In the genomic region with DNA sequence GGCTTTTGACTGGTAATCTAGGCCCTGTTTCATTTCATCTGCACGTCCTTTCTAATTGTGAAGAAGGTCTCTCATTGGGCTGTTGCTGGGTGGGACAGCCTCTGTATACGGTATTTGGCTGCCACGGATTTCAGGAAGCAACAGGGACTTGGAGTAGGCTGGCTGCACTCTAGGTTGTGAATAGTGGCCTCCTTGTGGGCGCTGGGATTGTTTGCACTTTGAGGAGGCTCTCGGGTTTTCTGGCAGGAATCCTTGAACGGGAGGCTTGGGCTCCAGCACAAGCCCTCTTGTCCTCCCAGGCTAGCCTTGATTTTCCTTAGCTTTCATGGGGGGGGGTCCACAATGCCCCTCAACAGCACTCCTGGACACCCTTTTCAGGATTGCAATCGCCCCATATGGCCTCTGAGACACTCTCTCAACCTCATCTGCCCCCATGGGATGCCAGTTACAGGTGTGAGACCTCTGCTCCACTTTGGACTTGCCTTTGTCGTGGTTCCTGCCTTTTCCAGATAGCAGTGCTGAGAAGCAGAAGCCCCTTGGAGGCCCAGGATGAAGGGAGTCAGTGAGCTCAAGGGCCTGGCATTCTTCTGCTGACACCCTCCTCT, we compare ENCODE assay signal across 11 cellular contexts.
"Had no signal": no experiment of that assay in that cellular context is flagged by ENCODE, and none has a peak within 500 bp of the region (broad histone marks: within the 10 kb centered on the region; RNA-seq: fewer than 3 reads in every experiment).

No MANE protein-coding gene starts in this region.

- H3K4me1 ChIP-seq: foreskin keratinocyte, thyroid gland, uterus had no signal

- H3K4me3 ChIP-seq: cardiac muscle cell, ovary, thyroid gland, uterus had no signal

- FAIRE-seq: kidney had no signal

- H3K4me1 Mint-ChIP-seq: activated CD4-positive, alpha-beta T cell treated with anti-CD3 and anti-CD28 coated beads for 36 hours; activated naive CD4-positive, alpha-beta T cell treated with anti-CD3 and anti-CD28 coated beads, Interleukin-2, amount 10 ng/mL, durations not matched to agents 7 days and 5 days; neural crest cell had no signal

- DNase-seq: activated CD4-positive, alpha-beta T cell treated with anti-CD3 and anti-CD28 coated beads for 36 hours; activated naive CD4-positive, alpha-beta T cell treated with anti-CD3 and anti-CD28 coated beads, Interleukin-2, amount 10 ng/mL, durations not matched to agents 7 days and 5 days; foreskin keratinocyte; ovary; stimulated activated CD4-positive, alpha-beta T cell treated with anti-CD3 and anti-CD28 coated beads, Interleukin-15, amount 100 ng/mL, for 24 hours; T-helper 9 cell; thyroid gland; uterus had no signal

- H3K36me3 ChIP-seq: cardiac muscle cell, ovary, thyroid gland, uterus had no signal

- H3K9me3 ChIP-seq: ovary, thyroid gland, uterus had no signal

- H3K27ac Mint-ChIP-seq: activated CD4-positive, alpha-beta T cell treated with anti-CD3 and anti-CD28 coated beads for 36 hours; activated naive CD4-positive, alpha-beta T cell treated with anti-CD3 and anti-CD28 coated beads, Interleukin-2, amount 10 ng/mL, durations not matched to agents 7 days and 5 days had no signal

- H3K27me3 ChIP-seq: cardiac muscle cell, foreskin keratinocyte, ovary, thyroid gland, uterus had no signal

- H3K27me3 Mint-ChIP-seq: activated CD4-positive, alpha-beta T cell treated with anti-CD3 and anti-CD28 coated beads for 36 hours had no signal

- ATAC-seq: activated CD4-positive, alpha-beta T cell treated with anti-CD3 and anti-CD28 coated beads for 36 hours; foreskin keratinocyte had no signal

- H3K4me3 Mint-ChIP-seq: activated CD4-positive, alpha-beta T cell treated with anti-CD3 and anti-CD28 coated beads for 36 hours; activated naive CD4-positive, alpha-beta T cell treated with anti-CD3 and anti-CD28 coated beads, Interleukin-2, amount 10 ng/mL, durations not matched to agents 7 days and 5 days; neural crest cell had no signal

- H3K27ac ChIP-seq: cardiac muscle cell, foreskin keratinocyte, ovary, thyroid gland, uterus had no signal
